ENCODE assay signal across 15 cellular contexts in the genomic region with DNA sequence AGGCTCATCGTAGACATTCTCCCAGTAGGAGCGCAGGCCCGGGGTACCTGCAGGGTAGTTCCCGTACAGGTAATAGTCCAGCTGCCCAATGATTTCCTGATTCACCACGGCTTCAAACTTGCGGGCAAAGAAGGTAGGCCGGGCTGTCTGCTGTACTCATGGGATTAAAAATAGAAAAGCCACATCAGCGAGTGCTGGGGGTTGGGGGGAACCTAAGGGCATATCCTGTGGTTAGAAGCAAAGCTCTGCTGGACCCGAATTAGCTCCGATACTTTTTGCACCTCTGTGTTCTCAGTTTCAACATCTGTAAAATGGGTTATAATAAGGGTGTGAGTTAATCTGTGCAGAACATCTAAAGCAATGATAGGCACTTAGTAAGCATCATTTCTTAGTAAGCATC.
DNase-seq lines count a peak whose midpoint lies in the region; ATAC-seq and TF ChIP-seq lines count a peak whose summit lies in the region.
"Had no signal": no experiment of that assay in that cellular context is flagged by ENCODE, and none has a peak within 500 bp of the region (broad histone marks: within the 10 kb centered on the region; RNA-seq: fewer than 3 reads in every experiment).

No MANE protein-coding gene starts in this region.

- peaks cover 25% of the 10 kb centered on the region for H3K4me1 Mint-ChIP-seq in memory B cell

- H3K4me3 Mint-ChIP-seq in memory B cell: no peak overlapping the region
- H3K4me3 Mint-ChIP-seq: CD14-positive monocyte, H9 had no signal

- no peak for DNase-seq in memory B cell (ENCODE audit: low spot score in 2 of 2)
- DNase-seq in NCI-H1105 (lab: John Stamatoyannopoulos, UW): no peak
- DNase-seq in suprapubic skin (ENCODE audit: low spot score in 2 of 2): no peak
- DNase-seq in esophagus squamous epithelium (lab: John Stamatoyannopoulos, UW): no peak
- DNase-seq in amniotic stem cell (lab: John Stamatoyannopoulos, UW): no peak
- DNase-seq: activated CD8-positive, alpha-beta memory T cell treated with anti-CD3 and anti-CD28 coated beads, Interleukin-2, amount 50 U/mL, for 48 hours; colonic mucosa; H9; retina; substantia nigra had no signal

- TF ChIP-seq EP300 in suprapubic skin (IDR thresholded peaks at IDR 0.05): no peak

- intact Hi-C loops in esophagus squamous epithelium (cut with DNase I): loop anchor here (10.0 kb wide), 1 partner anchor 50 kb away; no protein-coding TSS in a partner anchor

- no peak overlapping the region for H3K27ac ChIP-seq in suprapubic skin
- H3K27ac ChIP-seq in esophagus squamous epithelium: no peak overlapping the region
- H3K27ac ChIP-seq: colonic mucosa, RWPE1 had no signal

- H3K36me3 Mint-ChIP-seq in memory B cell: peaks cover 68% of the 10 kb centered on the region

- H3K27me3 ChIP-seq in suprapubic skin: no peaks in the 10 kb centered on the region
- H3K27me3 ChIP-seq in esophagus squamous epithelium: no peaks in the 10 kb centered on the region
- H3K27me3 ChIP-seq: colonic mucosa had no signal

- peak; percentile 95 for ATAC-seq in GM18867 (IDR thresholded peaks at IDR 0.05; ENCODE audit: unreplicated experiment)
- peak; percentile 94 for ATAC-seq in GM21447 (IDR thresholded peaks at IDR 0.05; ENCODE audit: unreplicated experiment)
- peak; percentile 81 for ATAC-seq in HG03342 (IDR thresholded peaks at IDR 0.05; ENCODE audit: unreplicated experiment)
- peak; percentile 66 for ATAC-seq in memory B cell (ENCODE audit: low read depth)

- TF ChIP-seq CTCF in suprapubic skin (IDR thresholded peaks at IDR 0.05) (no peak), esophagus squamous epithelium (IDR thresholded peaks at IDR 0.05) (no peak)

- H3K4me3 ChIP-seq in suprapubic skin: no peak overlapping the region
- H3K4me3 ChIP-seq in esophagus squamous epithelium: no peak overlapping the region
- H3K4me3 ChIP-seq: colonic mucosa had no signal

- H3K4me1 ChIP-seq in suprapubic skin: no peaks in the 10 kb centered on the region
- no peaks in the 10 kb centered on the region for H3K4me1 ChIP-seq in esophagus squamous epithelium
- H3K4me1 ChIP-seq: colonic mucosa had no signal

- H3K27ac Mint-ChIP-seq in memory B cell: peak overlapping the region; percentile 56

- H3K9me3 Mint-ChIP-seq in memory B cell: no peaks in the 10 kb centered on the region
- H3K9me3 Mint-ChIP-seq: H9 had no signal

- no peaks in the 10 kb centered on the region for H3K9me3 ChIP-seq in suprapubic skin
- H3K9me3 ChIP-seq in esophagus squamous epithelium: no peaks in the 10 kb centered on the region
- H3K9me3 ChIP-seq: colonic mucosa had no signal

- H3K36me3 ChIP-seq in suprapubic skin (peaks cover 50% of the 10 kb centered on the region), esophagus squamous epithelium (peaks cover 0 to 85% (median 6%) of the 10 kb centered on the region in 3 donors)
- H3K36me3 ChIP-seq: colonic mucosa had no signal

- WGBS in suprapubic skin: 91% methylated on average over 10 of the region's 10 CpGs
- 69 to 88% methylated on average over 5 to 6 of the region's 10 CpGs for WGBS in esophagus squamous epithelium, 2 donors

- TF ChIP-seq POLR2A in suprapubic skin (IDR thresholded peaks at IDR 0.05): no peak
- no peak for TF ChIP-seq POLR2A in esophagus squamous epithelium (IDR thresholded peaks at IDR 0.05)

- H3K27me3 Mint-ChIP-seq in memory B cell: peaks cover 2% of the 10 kb centered on the region
